10 cellular contexts compared by ENCODE assay signal in genomic region chr1:15953294-15953771, GRCh38. TPM values are rescaled to one million over a fixed set of nuclear protein-coding genes. Genes with fewer than 3 reads are reported as not detected.
DNase-seq lines count a peak whose midpoint lies in the region; ATAC-seq and TF ChIP-seq lines count a peak whose summit lies in the region.
"Had no signal": no experiment of that assay in that cellular context is flagged by ENCODE, and none has a peak within 500 bp of the region (broad histone marks: within the 10 kb centered on the region; RNA-seq: fewer than 3 reads in every experiment).

No MANE protein-coding gene starts in this region.

- 80 to 92% methylated on average over 8 to 10 of the region's 11 CpGs for WGBS in thyroid gland, 2 donors

- no peak overlapping the region for H3K4me3 ChIP-seq in iPS-20b (ENCODE audit: low read length)
- no peak overlapping the region for H3K4me3 ChIP-seq in thyroid gland (replicated peaks in 1 of 3)
- H3K4me3 ChIP-seq: GM23338 had no signal

- intact Hi-C loops in activated T-helper 2 cell treated with anti-CD3 and anti-CD28 coated beads, Interferon-gamma antibody, Interleukin-2, Interleukin-4, amounts not matched to agents 10 μg/mL and 5 μg/mL and 100 μg/mL, durations not matched to agents 14 hours and 24 hours and 36 hours (cut with micrococcal nuclease): no loop called here
- intact Hi-C loops in thyroid gland (cut with DNase I): no loop called here

- ATAC-seq in activated T-cell treated with anti-CD3 and anti-CD28 coated beads, Interleukin-2, amount 50 U/mL, for 72 hours (replicated peaks in 1 of 2): no peak
- ATAC-seq in HG03520 (IDR thresholded peaks at IDR 0.05; ENCODE audit: unreplicated experiment) (no peak), HG03442 (IDR thresholded peaks at IDR 0.05; ENCODE audit: unreplicated experiment) (no peak)
- ATAC-seq: GM23338 had no signal

- H3K27ac ChIP-seq in iPS-20b (ENCODE audit: low read length): no peak overlapping the region
- peak overlapping the region in 2 of 3 donors; percentile 49 to 96 for H3K27ac ChIP-seq in thyroid gland

- H3K27me3 ChIP-seq in iPS-20b (ENCODE audit: insufficient read depth, low read length): no peaks in the 10 kb centered on the region
- no peaks in the 10 kb centered on the region for H3K27me3 ChIP-seq in thyroid gland

- H3K9me3 ChIP-seq in iPS-20b (ENCODE audit: insufficient read depth, low read depth, low read length) (no peaks in the 10 kb centered on the region), thyroid gland (no peaks in the 10 kb centered on the region)

- peaks cover 2 to 5% of the 10 kb centered on the region in 2 donors for H3K36me3 Mint-ChIP-seq in activated T-cell treated with anti-CD3 and anti-CD28 coated beads, Interleukin-2, amount 50 U/mL, for 72 hours (ENCODE audit: insufficient read depth in 2 of 2)
- peaks cover 88% of the 10 kb centered on the region for H3K36me3 Mint-ChIP-seq in activated T-helper 2 cell treated with anti-CD3 and anti-CD28 coated beads, Interferon-gamma antibody, Interleukin-2, Interleukin-4, amounts not matched to agents 10 μg/mL and 5 μg/mL and 100 μg/mL, durations not matched to agents 14 hours and 24 hours and 36 hours (ENCODE audit: low read depth)

- H3K27ac Mint-ChIP-seq in activated T-cell treated with anti-CD3 and anti-CD28 coated beads, Interleukin-2, amount 50 U/mL, for 72 hours: peak overlapping the region; percentile 63
- peak overlapping the region; percentile 53 for H3K27ac Mint-ChIP-seq in activated T-helper 2 cell treated with anti-CD3 and anti-CD28 coated beads, Interferon-gamma antibody, Interleukin-2, Interleukin-4, amounts not matched to agents 10 μg/mL and 5 μg/mL and 100 μg/mL, durations not matched to agents 14 hours and 24 hours and 36 hours
- H3K27ac Mint-ChIP-seq: GM23338 had no signal

- H3K4me1 Mint-ChIP-seq in activated T-cell treated with anti-CD3 and anti-CD28 coated beads, Interleukin-2, amount 50 U/mL, for 72 hours (ENCODE audit: low read depth): peaks cover 98% of the 10 kb centered on the region
- peaks cover 80% of the 10 kb centered on the region for H3K4me1 Mint-ChIP-seq in activated T-helper 2 cell treated with anti-CD3 and anti-CD28 coated beads, Interferon-gamma antibody, Interleukin-2, Interleukin-4, amounts not matched to agents 10 μg/mL and 5 μg/mL and 100 μg/mL, durations not matched to agents 14 hours and 24 hours and 36 hours (ENCODE audit: low read depth)

- TF ChIP-seq POLR2A in thyroid gland (IDR thresholded peaks at IDR 0.05): no peak

- H3K4me1 ChIP-seq in iPS-20b (ENCODE audit: insufficient read depth, low read length): peaks cover 32% of the 10 kb centered on the region
- peaks cover 69 to 87% of the 10 kb centered on the region in 2 donors for H3K4me1 ChIP-seq in thyroid gland

- no peaks in the 10 kb centered on the region for H3K9me3 Mint-ChIP-seq in activated T-cell treated with anti-CD3 and anti-CD28 coated beads, Interleukin-2, amount 50 U/mL, for 72 hours
- H3K9me3 Mint-ChIP-seq in activated T-helper 2 cell treated with anti-CD3 and anti-CD28 coated beads, Interferon-gamma antibody, Interleukin-2, Interleukin-4, amounts not matched to agents 10 μg/mL and 5 μg/mL and 100 μg/mL, durations not matched to agents 14 hours and 24 hours and 36 hours: no peaks in the 10 kb centered on the region
- H3K9me3 Mint-ChIP-seq: GM23338, nephron had no signal

- H3K9ac ChIP-seq in iPS-20b (ENCODE audit: low read depth, low read length): 0 out of 2 replicates have a peak overlapping the region, but pooled peaks have one; percentile 7

- no peak for TF ChIP-seq CTCF in thyroid gland (IDR thresholded peaks at IDR 0.05)

- H3K27me3 Mint-ChIP-seq in activated T-cell treated with anti-CD3 and anti-CD28 coated beads, Interleukin-2, amount 50 U/mL, for 72 hours (ENCODE audit: low read depth): no peaks in the 10 kb centered on the region
- no peaks in the 10 kb centered on the region for H3K27me3 Mint-ChIP-seq in activated T-helper 2 cell treated with anti-CD3 and anti-CD28 coated beads, Interferon-gamma antibody, Interleukin-2, Interleukin-4, amounts not matched to agents 10 μg/mL and 5 μg/mL and 100 μg/mL, durations not matched to agents 14 hours and 24 hours and 36 hours (ENCODE audit: low read depth)

- peak overlapping the region; percentile 7 to 37 for H3K4me3 Mint-ChIP-seq in activated T-cell treated with anti-CD3 and anti-CD28 coated beads, Interleukin-2, amount 50 U/mL, for 72 hours
- H3K4me3 Mint-ChIP-seq in activated T-helper 2 cell treated with anti-CD3 and anti-CD28 coated beads, Interferon-gamma antibody, Interleukin-2, Interleukin-4, amounts not matched to agents 10 μg/mL and 5 μg/mL and 100 μg/mL, durations not matched to agents 14 hours and 24 hours and 36 hours (ENCODE audit: low read depth): no peak overlapping the region
- H3K4me3 Mint-ChIP-seq: GM23338, nephron had no signal

- H3K36me3 ChIP-seq in iPS-20b (ENCODE audit: insufficient read depth, low read depth, low read length) (no peaks in the 10 kb centered on the region), thyroid gland (no peaks in the 10 kb centered on the region)

- DNase-seq in activated T-cell treated with anti-CD3 and anti-CD28 coated beads, Interleukin-2, amount 50 U/mL, for 72 hours: no peak
- DNase-seq in activated T-cell treated with anti-CD3 and anti-CD28 coated beads for 4 hours (no peak), thyroid gland (peak in 1 of 2 donors; percentile 36), T-helper 2 cell (no peak)
- no peak for DNase-seq in activated T-helper 2 cell treated with anti-CD3 and anti-CD28 coated beads, Interferon-gamma antibody, Interleukin-2, Interleukin-4, amounts not matched to agents 10 μg/mL and 5 μg/mL and 100 μg/mL, durations not matched to agents 14 hours and 24 hours and 36 hours (ENCODE audit: low spot score)

RNA-seq across cellular contexts. Expression of gene ZBTB17, which starts 22.6 kb away (rescaled TPM):
- total RNA-seq in activated T-cell treated with anti-CD3 and anti-CD28 coated beads, Interleukin-2, amount 50 U/mL, for 72 hours: 10 to 100 TPM; 76.0 to 84.1 TPM
- total RNA-seq in activated T-helper 2 cell treated with anti-CD3 and anti-CD28 coated beads, Interferon-gamma antibody, Interleukin-2, Interleukin-4, amounts not matched to agents 10 μg/mL and 5 μg/mL and 100 μg/mL, durations not matched to agents 14 hours and 24 hours and 36 hours: 65.7 and 67.8 TPM in 2 replicates
- total RNA-seq in thyroid gland: 10 to 100 TPM; 31.4 to 52.1 (median 36.1) TPM

RNA-seq across cellular contexts. Expression of gene SRARP, which starts 50.7 kb away (rescaled TPM):
- total RNA-seq in activated T-cell treated with anti-CD3 and anti-CD28 coated beads, Interleukin-2, amount 50 U/mL, for 72 hours: not detected
- total RNA-seq in activated T-helper 2 cell treated with anti-CD3 and anti-CD28 coated beads, Interferon-gamma antibody, Interleukin-2, Interleukin-4, amounts not matched to agents 10 μg/mL and 5 μg/mL and 100 μg/mL, durations not matched to agents 14 hours and 24 hours and 36 hours: not detected in 2 replicates
- under 1 TPM in 2 of 4 donors, not detected in 2; 0.11 to 0.63 TPM for total RNA-seq in thyroid gland
- total RNA-seq: GM23338 had no signal
